In genomic region chr6:41232667-41233066, GRCh38 we compare ENCODE assay signal across 19 cellular contexts. TPM values are rescaled to one million over a fixed set of nuclear protein-coding genes. Genes with fewer than 3 reads are reported as not detected.
DNase-seq lines count a peak whose midpoint lies in the region; ATAC-seq and TF ChIP-seq lines count a peak whose summit lies in the region.
"Had no signal": no experiment of that assay in that cellular context is flagged by ENCODE, and none has a peak within 500 bp of the region (broad histone marks: within the 10 kb centered on the region; RNA-seq: fewer than 3 reads in every experiment).

No MANE protein-coding gene starts in this region.

- 0 out of 2 replicates have a peak, but pooled peaks have one; percentile 17 for TF ChIP-seq EP300 in Ishikawa (IDR thresholded peaks at IDR 0.05; ENCODE audit: borderline replicate concordance)

- H3K27me3 ChIP-seq in mesendoderm (ENCODE audit: insufficient read depth, low read length, poor library complexity) (no peaks in the 10 kb centered on the region), ascending aorta (no peaks in the 10 kb centered on the region)
- H3K27me3 ChIP-seq: BLaER1 treated with 17β-estradiol and CSF1 and Interleukin-3, amounts not matched to agents 10 nM and 100 nM had no signal

- no CpG with 5 or more reads among the region's 6 CpGs for WGBS in mesendoderm (ENCODE audit: extremely low coverage, insufficient coverage, low lambda C conversion rate)

- H3K4me3 ChIP-seq in coronary artery (no peak overlapping the region), mesendoderm (ENCODE audit: low read length) (no peak overlapping the region), ascending aorta (no peak overlapping the region)
- H3K4me3 ChIP-seq: BLaER1 treated with 17β-estradiol and CSF1 and Interleukin-3, amounts not matched to agents 10 nM and 100 nM; GM12878; GM23248 had no signal

- H3K4me1 ChIP-seq in mesendoderm (ENCODE audit: control insufficient read depth, low read depth, low read length), result no peaks in the 10 kb centered on the region
- H3K4me1 ChIP-seq in ascending aorta, result no peaks in the 10 kb centered on the region

- no peak for TF ChIP-seq RAD21 in Ishikawa (IDR thresholded peaks at IDR 0.05; ENCODE audit: low read depth)

- H2BK5ac ChIP-seq in mesendoderm (ENCODE audit: low read length), result no peak overlapping the region

- no peak overlapping the region for H3K23ac ChIP-seq in mesendoderm (ENCODE audit: low read length)

- no peak overlapping the region for H3K4me2 ChIP-seq in mesendoderm (ENCODE audit: low read length)
- H3K4me2 ChIP-seq: BLaER1 treated with 17β-estradiol and CSF1 and Interleukin-3, amounts not matched to agents 10 nM and 100 nM had no signal

- H3K36me3 ChIP-seq in mesendoderm (ENCODE audit: control insufficient read depth, insufficient read depth, low read length) (no peaks in the 10 kb centered on the region), ascending aorta (no peaks in the 10 kb centered on the region)
- H3K36me3 ChIP-seq: BLaER1 treated with 17β-estradiol and CSF1 and Interleukin-3, amounts not matched to agents 10 nM and 100 nM had no signal

- no peak overlapping the region for H3K27ac ChIP-seq in coronary artery
- no peak overlapping the region for H3K27ac ChIP-seq in mesendoderm (ENCODE audit: low read depth, low read length)
- H3K27ac ChIP-seq in ascending aorta, result no peak overlapping the region
- H3K27ac ChIP-seq: BLaER1 treated with 17β-estradiol and CSF1 and Interleukin-3, amounts not matched to agents 10 nM and 100 nM; GM23248 had no signal

- H4K5ac ChIP-seq in mesendoderm (ENCODE audit: low read length), result no peak overlapping the region

- no peaks in the 10 kb centered on the region for H3K79me1 ChIP-seq in mesendoderm (ENCODE audit: low read length)

- no peak overlapping the region for H3K9ac ChIP-seq in mesendoderm (ENCODE audit: low read length)
- H3K9ac ChIP-seq: BLaER1 treated with 17β-estradiol and CSF1 and Interleukin-3, amounts not matched to agents 10 nM and 100 nM; GM23248 had no signal

- DNase-seq in coronary artery (ENCODE audit: low spot score) (peak; percentile 21), mesendoderm (peak; percentile 76), ascending aorta (ENCODE audit: low spot score in 2 of 2) (no peak)
- DNase-seq: Calu3; CD8-positive, alpha-beta T cell; DMS53; DND-41; EL; GM23248; HCEC 1CT had no signal

- H2BK15ac ChIP-seq in mesendoderm (replicated peaks; ENCODE audit: low read depth), result no peak overlapping the region

- H3K79me2 ChIP-seq in mesendoderm (ENCODE audit: control insufficient read depth, insufficient read depth, low read length), result no peaks in the 10 kb centered on the region

- no peak overlapping the region for H3K4ac ChIP-seq in mesendoderm (ENCODE audit: low read depth, low read length)

- TF ChIP-seq CTCF in coronary artery (IDR thresholded peaks at IDR 0.05) (no peak), ascending aorta (IDR thresholded peaks at IDR 0.05) (no peak)

- H3K56ac ChIP-seq in mesendoderm (ENCODE audit: low read length), result no peak overlapping the region

- H3K9me3 ChIP-seq in ascending aorta, result no peaks in the 10 kb centered on the region
- H3K9me3 ChIP-seq: BLaER1 treated with 17β-estradiol and CSF1 and Interleukin-3, amounts not matched to agents 10 nM and 100 nM had no signal

- no peak overlapping the region for H4K8ac ChIP-seq in mesendoderm (ENCODE audit: low read depth, low read length)

- H3K18ac ChIP-seq in mesendoderm (ENCODE audit: low read length), result no peak overlapping the region

- no peak overlapping the region for H2BK120ac ChIP-seq in mesendoderm (ENCODE audit: low read depth, low read length)

- H2AK5ac ChIP-seq in mesendoderm (ENCODE audit: low read length), result no peak overlapping the region

- intact Hi-C loops in ascending aorta (cut with DNase I), result no loop called here

- ATAC-seq in HG02588 (IDR thresholded peaks at IDR 0.05; ENCODE audit: unreplicated experiment) (no peak), HG02840 (IDR thresholded peaks at IDR 0.05; ENCODE audit: low FRiP score, unreplicated experiment) (no peak)
- ATAC-seq: CD8-positive, alpha-beta T cell; GM12878; HepG2 had no signal

TF ChIP-seq in Ishikawa, 13 proteins besides CTCF, POLR2A, EP300 and RAD21:
- TF ChIP-seq TCF12 (IDR thresholded peaks at IDR 0.05; ENCODE audit: low read depth) (no peak), EGR1 (IDR thresholded peaks at IDR 0.05) (no peak), TAF1 (IDR thresholded peaks at IDR 0.05; ENCODE audit: low read depth) (no peak), ZBTB7A (IDR thresholded peaks at IDR 0.05; ENCODE audit: low read depth) (no peak), CEBPB (IDR thresholded peaks at IDR 0.05) (no peak), TEAD4 (IDR thresholded peaks at IDR 0.05) (no peak), YY1 (IDR thresholded peaks at IDR 0.05; ENCODE audit: low read depth) (no peak), FOXM1 (IDR thresholded peaks at IDR 0.05; ENCODE audit: borderline replicate concordance, low read depth) (no peak), CREB1 (IDR thresholded peaks at IDR 0.05; ENCODE audit: low read depth) (no peak), NFIC (IDR thresholded peaks at IDR 0.05) (no peak)
- TF ChIP-seq, protein P1, sequence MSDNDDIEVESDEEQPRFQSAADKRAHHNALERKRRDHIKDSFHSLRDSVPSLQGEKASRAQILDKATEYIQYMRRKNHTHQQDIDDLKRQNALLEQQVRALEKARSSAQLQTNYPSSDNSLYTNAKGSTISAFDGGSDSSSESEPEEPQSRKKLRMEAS (IDR thresholded peaks at IDR 0.05), result no peak
- TF ChIP-seq, protein P2, sequence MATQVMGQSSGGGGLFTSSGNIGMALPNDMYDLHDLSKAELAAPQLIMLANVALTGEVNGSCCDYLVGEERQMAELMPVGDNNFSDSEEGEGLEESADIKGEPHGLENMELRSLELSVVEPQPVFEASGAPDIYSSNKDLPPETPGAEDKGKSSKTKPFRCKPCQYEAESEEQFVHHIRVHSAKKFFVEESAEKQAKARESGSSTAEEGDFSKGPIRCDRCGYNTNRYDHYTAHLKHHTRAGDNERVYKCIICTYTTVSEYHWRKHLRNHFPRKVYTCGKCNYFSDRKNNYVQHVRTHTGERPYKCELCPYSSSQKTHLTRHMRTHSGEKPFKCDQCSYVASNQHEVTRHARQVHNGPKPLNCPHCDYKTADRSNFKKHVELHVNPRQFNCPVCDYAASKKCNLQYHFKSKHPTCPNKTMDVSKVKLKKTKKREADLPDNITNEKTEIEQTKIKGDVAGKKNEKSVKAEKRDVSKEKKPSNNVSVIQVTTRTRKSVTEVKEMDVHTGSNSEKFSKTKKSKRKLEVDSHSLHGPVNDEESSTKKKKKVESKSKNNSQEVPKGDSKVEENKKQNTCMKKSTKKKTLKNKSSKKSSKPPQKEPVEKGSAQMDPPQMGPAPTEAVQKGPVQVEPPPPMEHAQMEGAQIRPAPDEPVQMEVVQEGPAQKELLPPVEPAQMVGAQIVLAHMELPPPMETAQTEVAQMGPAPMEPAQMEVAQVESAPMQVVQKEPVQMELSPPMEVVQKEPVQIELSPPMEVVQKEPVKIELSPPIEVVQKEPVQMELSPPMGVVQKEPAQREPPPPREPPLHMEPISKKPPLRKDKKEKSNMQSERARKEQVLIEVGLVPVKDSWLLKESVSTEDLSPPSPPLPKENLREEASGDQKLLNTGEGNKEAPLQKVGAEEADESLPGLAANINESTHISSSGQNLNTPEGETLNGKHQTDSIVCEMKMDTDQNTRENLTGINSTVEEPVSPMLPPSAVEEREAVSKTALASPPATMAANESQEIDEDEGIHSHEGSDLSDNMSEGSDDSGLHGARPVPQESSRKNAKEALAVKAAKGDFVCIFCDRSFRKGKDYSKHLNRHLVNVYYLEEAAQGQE (IDR thresholded peaks at IDR 0.05; ENCODE audit: low read depth), result no peak
- TF ChIP-seq, protein P3, sequence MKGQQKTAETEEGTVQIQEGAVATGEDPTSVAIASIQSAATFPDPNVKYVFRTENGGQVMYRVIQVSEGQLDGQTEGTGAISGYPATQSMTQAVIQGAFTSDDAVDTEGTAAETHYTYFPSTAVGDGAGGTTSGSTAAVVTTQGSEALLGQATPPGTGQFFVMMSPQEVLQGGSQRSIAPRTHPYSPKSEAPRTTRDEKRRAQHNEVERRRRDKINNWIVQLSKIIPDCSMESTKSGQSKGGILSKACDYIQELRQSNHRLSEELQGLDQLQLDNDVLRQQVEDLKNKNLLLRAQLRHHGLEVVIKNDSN (IDR thresholded peaks at IDR 0.05), result no peak

RNA-seq across cellular contexts. Expression of gene TREML4, which starts 4.5 kb away (rescaled TPM):
- polyA plus RNA-seq in mesendoderm (2013, experiment 1 of 2), result not detected
- 0.06 TPM for polyA plus RNA-seq in mesendoderm (2013, experiment 2 of 2)
- not detected for total RNA-seq in ascending aorta
- total RNA-seq: A172; B cell; Calu3; CD8-positive, alpha-beta T cell; G401; GM12878; GM23248; HepG2 had no signal
- polyA plus RNA-seq: GM12878, GM23248, HepG2 had no signal

RNA-seq across cellular contexts. Expression of gene TREML2, which starts 31.7 kb away (rescaled TPM):
- polyA plus RNA-seq in mesendoderm (2013, experiment 1 of 2), result 0.48 TPM
- 0.46 TPM for polyA plus RNA-seq in mesendoderm (2013, experiment 2 of 2)
- total RNA-seq in ascending aorta, result not detected
- total RNA-seq: A172, Calu3, G401, GM23248, HepG2 had no signal
- polyA plus RNA-seq: GM23248, HepG2 had no signal

RNA-seq across cellular contexts. Expression of gene TREM1, which starts 53.8 kb away (rescaled TPM):
- polyA plus RNA-seq in mesendoderm (2013, experiment 1 of 2), result 0.03 TPM
- 0.07 TPM for polyA plus RNA-seq in mesendoderm (2013, experiment 2 of 2)
- total RNA-seq in ascending aorta, result not detected
- total RNA-seq: A172, B cell, G401, GM23248, HepG2 had no signal
- polyA plus RNA-seq: GM23248 had no signal

Comparison
In these comparisons a context has a peak if more than half of its experiments do, and no peak if none do; other contexts are left out.
1. DNase-seq: peak in coronary artery (single experiment) and mesendoderm (single experiment); none in ascending aorta (0 of 2).